8 cellular contexts compared by ENCODE assay signal in genomic region chr10:80196950-80197315, GRCh38. TPM values are rescaled to one million over a fixed set of nuclear protein-coding genes. Genes with fewer than 3 reads are reported as not detected.
A peak's percentile ranks its signal among the peaks of the same experiment; 100 is the strongest.
DNase-seq lines count a peak whose midpoint lies in the region; ATAC-seq, FAIRE-seq and TF ChIP-seq lines count a peak whose summit lies in the region.

No MANE protein-coding gene starts in this region.

- TF ChIP-seq CTCF in A549 (IDR thresholded peaks at IDR 0.05) (no peak), mucosa of descending colon (IDR thresholded peaks at IDR 0.05) (no peak)

- peak overlapping the region; percentile 88 for H3K4me2 ChIP-seq in A549

- H3K27me3 ChIP-seq in mucosa of rectum (ENCODE audit: control insufficient read depth in 2 of 2, insufficient read depth in 2 of 2, low read length in 2 of 2): no peaks in the 10 kb centered on the region

- peaks cover 8% of the 10 kb centered on the region for H3K9me3 Mint-ChIP-seq in activated CD4-positive, alpha-beta memory T cell treated with anti-CD3 and anti-CD28 coated beads, Interleukin-2, amount 10 ng/mL, durations not matched to agents 7 days and 5 days

- H3K9ac ChIP-seq in mucosa of rectum (ENCODE audit: low read depth in 1 of 2, low read length in 2 of 2): peak overlapping the region; percentile 64 to 79

- H3K4me1 ChIP-seq in A549 (peaks cover 77% of the 10 kb centered on the region), mucosa of rectum (ENCODE audit: control insufficient read depth in 2 of 2, insufficient read depth in 2 of 2, low read length in 2 of 2) (peaks cover 78 to 82% of the 10 kb centered on the region in 2 donors), mucosa of descending colon (ENCODE audit: low read depth) (peaks cover 84% of the 10 kb centered on the region)

- ATAC-seq in A549 (peak in 1 of 2 experiments; percentile 8; a peak in 3 of 6 replicates), GM21381 (IDR thresholded peaks at IDR 0.05; ENCODE audit: unreplicated experiment) (peak; percentile 5), HG03520 (IDR thresholded peaks at IDR 0.05; ENCODE audit: unreplicated experiment) (no peak), mucosa of descending colon (no peak)

- peak overlapping the region; percentile 85 for H3K27ac Mint-ChIP-seq in activated CD4-positive, alpha-beta memory T cell treated with anti-CD3 and anti-CD28 coated beads, Interleukin-2, amount 10 ng/mL, durations not matched to agents 7 days and 5 days

- H3K27ac ChIP-seq in A549 (peak overlapping the region; percentile 72 to 84), mucosa of rectum (ENCODE audit: low read depth in 2 of 2, low read length in 2 of 2) (peak overlapping the region; percentile 96 to 98)

- POLR2A ChIA-PET in A549 (lab: Yijun Ruan, JAX): interaction anchor here (1.2 kb wide), 1 partner anchor 9 kb away, joined by 4 read pairs; the partner anchor contains the start of gene ANXA11
- POLR2A ChIA-PET in activated CD4-positive, alpha-beta memory T cell treated with anti-CD3 and anti-CD28 coated beads, Interleukin-2, amount 10 ng/mL, durations not matched to agents 7 days and 5 days (lab: Charles Lee): interaction anchor here (3.7 kb wide), 1 partner anchor 9 kb away, joined by 31 read pairs; no protein-coding TSS in a partner anchor

- TF ChIP-seq RAD21 in A549 (conservative IDR thresholded peaks at IDR 0.05 in 1 of 2, IDR thresholded peaks at IDR 0.05 in 1 of 2): no peak

- no peak for TF ChIP-seq POLR2A in A549 (IDR thresholded peaks at IDR 0.05; ENCODE audit: low read length)

- no peak for DNase-seq in A549 (ENCODE audit: low read depth in 1 of 2, low spot score in 1 of 2)
- no peak for DNase-seq in activated CD4-positive, alpha-beta memory T cell treated with anti-CD3 and anti-CD28 coated beads, Interleukin-2, amount 10 ng/mL, durations not matched to agents 7 days and 5 days
- DNase-seq in A172 (ENCODE audit: low spot score): no peak
- no peak for DNase-seq in cerebellum (ENCODE audit: low spot score)
- no peak for DNase-seq in mucosa of descending colon

- CTCF ChIA-PET in A549 (lab: Yijun Ruan, JAX): interaction anchor here (1.0 to 2.0 kb wide), 2 partner anchors 25 to 53 kb away, joined by 5 to 6 read pairs; no protein-coding TSS in a partner anchor
- CTCF ChIA-PET in activated CD4-positive, alpha-beta memory T cell treated with anti-CD3 and anti-CD28 coated beads, Interleukin-2, amount 10 ng/mL, durations not matched to agents 7 days and 5 days (lab: Charles Lee): interaction anchor here (0.9 to 1.8 kb wide), 2 partner anchors 9 to 56 kb away, joined by 4 to 11 read pairs; no protein-coding TSS in a partner anchor

- no peak for TF ChIP-seq EP300 in A549 (IDR thresholded peaks at IDR 0.05)

- no peak for FAIRE-seq in A549 (lab: Jason Lieb, UNC)

- peak overlapping the region; percentile 21 for H3K4me3 Mint-ChIP-seq in activated CD4-positive, alpha-beta memory T cell treated with anti-CD3 and anti-CD28 coated beads, Interleukin-2, amount 10 ng/mL, durations not matched to agents 7 days and 5 days

- no peaks in the 10 kb centered on the region for H3K27me3 Mint-ChIP-seq in activated CD4-positive, alpha-beta memory T cell treated with anti-CD3 and anti-CD28 coated beads, Interleukin-2, amount 10 ng/mL, durations not matched to agents 7 days and 5 days

- H3K4me3 ChIP-seq in A549 (peak overlapping the region; percentile 13; the same call in 1 of the 3 replicates), mucosa of rectum (ENCODE audit: low read length in 2 of 2) (peak overlapping the region in 1 of 2 donors; percentile 58), mucosa of descending colon (no peak overlapping the region)

- H3K4me1 Mint-ChIP-seq in activated CD4-positive, alpha-beta memory T cell treated with anti-CD3 and anti-CD28 coated beads, Interleukin-2, amount 10 ng/mL, durations not matched to agents 7 days and 5 days: peaks cover 70% of the 10 kb centered on the region

- H3K36me3 ChIP-seq in mucosa of rectum (ENCODE audit: control insufficient read depth in 2 of 2, insufficient read depth in 2 of 2, low read length in 2 of 2) (peaks cover 5 to 18% of the 10 kb centered on the region in 2 donors), mucosa of descending colon (ENCODE audit: low read depth) (no peaks in the 10 kb centered on the region)

- intact Hi-C loops in mucosa of descending colon (cut with DNase I, micrococcal nuclease): no loop called here

- H3K9me3 ChIP-seq in A549 (peaks cover 10% of the 10 kb centered on the region; the same call in 2 of the 3 replicates), mucosa of rectum (ENCODE audit: control insufficient read depth in 2 of 2, low read length in 2 of 2) (no peaks in the 10 kb centered on the region), mucosa of descending colon (no peaks in the 10 kb centered on the region)

- WGBS in A549 (ENCODE audit: missing lambda C conversion rate): 50% methylated on average over 2 of the region's 2 CpGs

- peaks cover 57% of the 10 kb centered on the region for H3K36me3 Mint-ChIP-seq in activated CD4-positive, alpha-beta memory T cell treated with anti-CD3 and anti-CD28 coated beads, Interleukin-2, amount 10 ng/mL, durations not matched to agents 7 days and 5 days (ENCODE audit: low read depth)

TF ChIP-seq in A549, 52 proteins besides CTCF, POLR2A, EP300 and RAD21:
- TF ChIP-seq FOSL2 (IDR thresholded peaks at IDR 0.05): no peak
- TF ChIP-seq FOSL2 (CRISPR knock-in tag; IDR thresholded peaks at IDR 0.05): no peak

RNA-seq across cellular contexts. Expression of gene ANXA11, which starts 8.4 kb away (rescaled TPM):
- polyA plus RNA-seq in A549 (2011; rRNA removed) (92.6 and 123 TPM in 2 replicates), A549 (2017; fragmentation: RNase III; extraction: RNeasy Plus Mini Kit Qiagen cat#74134 plus additional on column Dnase treatment) (117 to 121 TPM (median 119 TPM) in 3 replicates)
- polyA plus RNA-seq in A549 (2012; cell fraction: cytosol; rRNA removed): 98.4 and 119 TPM in 2 replicates
- polyA plus RNA-seq in A549 (2012; cell fraction: nucleus; rRNA removed): 109 and 134 TPM in 2 replicates
- 78.8 and 93.8 TPM in 2 replicates for polyA minus RNA-seq in A549 (2011; rRNA and poly(A)+ RNA removed)
- 100 to 1,000 TPM; 271 to 273 TPM for total RNA-seq in activated CD4-positive, alpha-beta memory T cell treated with anti-CD3 and anti-CD28 coated beads, Interleukin-2, amount 10 ng/mL, durations not matched to agents 7 days and 5 days
- total RNA-seq in A172 (2014; rRNA removed; shearing (Covaris generic)): 110 and 120 TPM in 2 replicates
- total RNA-seq in cerebellum (5.4 TPM), mucosa of descending colon (100 to 1,000 TPM; 252 to 424 (median 367) TPM)

Comparison
In these comparisons a context has a peak if more than half of its experiments do, and no peak if none do; other contexts are left out.
1. RNA of gene ANXA11, which starts 8.4 kb away (total RNA-seq): 252 to 424 TPM in mucosa of descending colon, 271 to 273 TPM in activated CD4-positive, alpha-beta memory T cell treated with anti-CD3 and anti-CD28 coated beads, Interleukin-2, amount 10 ng/mL, durations not matched to agents 7 days and 5 days and 110 to 120 TPM in A172; 5.4 TPM in cerebellum (single experiment); every median in the first group is over 10 times any median in the second.